Comparison of ENCODE assay signal across 19 cellular contexts in the genomic region with DNA sequence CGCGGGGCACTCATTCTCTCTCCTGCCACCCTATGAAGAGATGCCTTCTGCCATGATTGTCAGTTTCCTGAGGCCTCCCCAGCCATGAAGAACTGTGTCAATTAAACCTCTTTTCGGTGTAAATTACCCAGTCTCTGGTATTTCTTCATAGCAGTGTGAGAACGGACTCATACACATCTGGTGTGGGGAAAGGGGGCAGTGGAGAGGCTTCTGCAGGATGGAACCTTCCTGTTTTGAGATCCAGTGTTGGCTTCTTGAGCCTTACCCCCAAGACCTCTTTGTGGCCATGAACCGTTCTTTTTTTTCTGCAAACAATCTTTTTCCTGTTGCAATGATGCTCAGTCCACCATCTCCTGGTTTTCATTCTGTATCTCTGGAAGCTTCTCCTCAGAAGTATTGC.
A peak's percentile ranks its signal among the peaks of the same experiment; 100 is the strongest.
DNase-seq lines count a peak whose midpoint lies in the region; ATAC-seq, FAIRE-seq and TF ChIP-seq lines count a peak whose summit lies in the region.
"Had no signal": no experiment of that assay in that cellular context is flagged by ENCODE, and none has a peak within 500 bp of the region (broad histone marks: within the 10 kb centered on the region; RNA-seq: fewer than 3 reads in every experiment).

No MANE protein-coding gene starts in this region.

- H3F3A ChIP-seq in PC-9 (ENCODE audit: insufficient read depth, low read depth) = no peaks in the 10 kb centered on the region

- no peaks in the 10 kb centered on the region for H3K79me2 ChIP-seq in PC-9 (ENCODE audit: low read depth)

- no peaks in the 10 kb centered on the region for H3K9me2 ChIP-seq in PC-9 (ENCODE audit: insufficient read depth)

- CTCF ChIA-PET in PC-9 (lab: Charles Lee) = no interaction called here

- H3K27ac ChIP-seq in ovary (peak overlapping the region; percentile 6 to 70), suprapubic skin (peak overlapping the region; percentile 83), PC-9 (no peak overlapping the region)
- H3K27ac ChIP-seq: HL-60, spleen had no signal

- intact Hi-C loops in ovary (cut with DNase I) = loop anchor here in 1 of 4 donors (5.0 kb wide), 1 partner anchor 56 kb away; no protein-coding TSS in a partner anchor
- intact Hi-C loops in PC-9 (cut with micrococcal nuclease; ENCODE audit: unreplicated experiment) = no loop called here

- DNase-seq in adipocyte (ENCODE audit: low read depth) (no peak), bronchial epithelial cell (ENCODE audit: low read depth) (no peak), ovary (peak in 2 of 5 donors; percentile 36 to 61), suprapubic skin (ENCODE audit: low spot score in 2 of 2) (no peak), NCI-H146 treated with DMSO at 0.1 percent for 48 hours (lab: John Stamatoyannopoulos, UW; ENCODE audit: unreplicated experiment) (no peak), PC-9 (no peak)
- DNase-seq: activated CD8-positive, alpha-beta T cell treated with anti-CD3 and anti-CD28 coated beads, Interleukin-2, amount 10 ng/mL, durations not matched to agents 7 days and 5 days; activated T-cell treated with anti-CD3 and anti-CD28 coated beads for 4 hours; DMS53; kidney glomerular epithelial cell; NCI-H1694; NCI-H2171; NCI-H510A treated with DMSO at 0.1 percent for 48 hours; PC-3; SHP77; spleen had no signal

- POLR2A ChIA-PET in PC-9 (lab: Charles Lee; ENCODE audit: unreplicated experiment) = no interaction called here

- H3K9me3 ChIP-seq in adipocyte (ENCODE audit: control insufficient read depth, low read length) = no peaks in the 10 kb centered on the region
- no peaks in the 10 kb centered on the region for H3K9me3 ChIP-seq in ovary
- no peaks in the 10 kb centered on the region for H3K9me3 ChIP-seq in suprapubic skin
- no peaks in the 10 kb centered on the region for H3K9me3 ChIP-seq in PC-9 (ENCODE audit: insufficient read depth, low read depth)

- no TSS peak for BruUV-seq in PC-9 (replicated peaks; lab: Mats Ljungman, UMichigan)

- TF ChIP-seq POLR2A in ovary (IDR thresholded peaks at IDR 0.05) = peak; percentile 13
- TF ChIP-seq POLR2A in suprapubic skin (IDR thresholded peaks at IDR 0.05) = no peak

- H3K4me3 ChIP-seq in adipocyte (ENCODE audit: low read length) (peak overlapping the region; percentile 20), bronchial epithelial cell (ENCODE audit: low read depth, low read length) (no peak overlapping the region), ovary (no peak overlapping the region), suprapubic skin (no peak overlapping the region), PC-9 (no peak overlapping the region)
- H3K4me3 ChIP-seq: spleen had no signal

- peak; percentile 7 for FAIRE-seq in bronchial epithelial cell (lab: Jason Lieb, UNC)

- H3K4me2 ChIP-seq in PC-9 = no peak overlapping the region

- TF ChIP-seq EP300 in ovary (IDR thresholded peaks at IDR 0.05) = no peak
- TF ChIP-seq EP300 in suprapubic skin (IDR thresholded peaks at IDR 0.05) = no peak

- H3K9ac ChIP-seq in adipocyte (ENCODE audit: low read length) = peak overlapping the region; percentile 42

- no peaks in the 10 kb centered on the region for H3K27me3 ChIP-seq in adipocyte (replicated peaks; ENCODE audit: control insufficient read depth, insufficient read depth, low read length)
- no peaks in the 10 kb centered on the region for H3K27me3 ChIP-seq in bronchial epithelial cell (ENCODE audit: control insufficient read depth, insufficient read depth, low read length)
- no peaks in the 10 kb centered on the region for H3K27me3 ChIP-seq in ovary
- H3K27me3 ChIP-seq in suprapubic skin = no peaks in the 10 kb centered on the region
- H3K27me3 ChIP-seq in PC-9 (ENCODE audit: insufficient read depth, low read depth) = no peaks in the 10 kb centered on the region

- H4K20me1 ChIP-seq in PC-9 (ENCODE audit: insufficient read depth) = no peaks in the 10 kb centered on the region

- ATAC-seq in HG03439 (IDR thresholded peaks at IDR 0.05; ENCODE audit: unreplicated experiment) (no peak), GM19463 (IDR thresholded peaks at IDR 0.05; ENCODE audit: unreplicated experiment) (no peak)
- ATAC-seq: activated CD8-positive, alpha-beta T cell treated with anti-CD3 and anti-CD28 coated beads, Interleukin-2, amount 10 ng/mL, durations not matched to agents 7 days and 5 days; PC-3 had no signal

- no peaks in the 10 kb centered on the region for H3K36me3 ChIP-seq in adipocyte (ENCODE audit: control insufficient read depth, insufficient read depth, low read length, severe bottlenecking)
- no peaks in the 10 kb centered on the region for H3K36me3 ChIP-seq in bronchial epithelial cell (ENCODE audit: control insufficient read depth, insufficient read depth, low read length)
- no peaks in the 10 kb centered on the region for H3K36me3 ChIP-seq in ovary
- H3K36me3 ChIP-seq in suprapubic skin = no peaks in the 10 kb centered on the region
- H3K36me3 ChIP-seq in PC-9 (ENCODE audit: low read depth) = no peaks in the 10 kb centered on the region
- H3K36me3 ChIP-seq: spleen had no signal

- TF ChIP-seq CTCF in bronchial epithelial cell (IDR thresholded peaks at IDR 0.05; ENCODE audit: insufficient read depth, low read length, severe bottlenecking) (no peak), ovary (IDR thresholded peaks at IDR 0.05) (no peak), suprapubic skin (IDR thresholded peaks at IDR 0.05) (no peak), PC-9 (conservative IDR thresholded peaks at IDR 0.05) (no peak)

- 40 to 64% (median 53%) methylated on average over 5 of the region's 5 CpGs for WGBS in ovary, 3 donors
- WGBS in suprapubic skin = 71% methylated on average over 5 of the region's 5 CpGs

- no peak overlapping the region for H2AFZ ChIP-seq in PC-9

- H3K4me1 ChIP-seq in adipocyte (ENCODE audit: control insufficient read depth, insufficient read depth, low read length) = peaks cover 55% of the 10 kb centered on the region
- H3K4me1 ChIP-seq in ovary (ENCODE audit: insufficient read depth) = peaks cover 11% of the 10 kb centered on the region
- H3K4me1 ChIP-seq in suprapubic skin = peaks cover 18% of the 10 kb centered on the region
- H3K4me1 ChIP-seq in PC-9 (replicated peaks; ENCODE audit: insufficient read depth) = no peaks in the 10 kb centered on the region
- H3K4me1 ChIP-seq: spleen had no signal
